ENCODE assay signal across 17 cellular contexts in the genomic region with DNA sequence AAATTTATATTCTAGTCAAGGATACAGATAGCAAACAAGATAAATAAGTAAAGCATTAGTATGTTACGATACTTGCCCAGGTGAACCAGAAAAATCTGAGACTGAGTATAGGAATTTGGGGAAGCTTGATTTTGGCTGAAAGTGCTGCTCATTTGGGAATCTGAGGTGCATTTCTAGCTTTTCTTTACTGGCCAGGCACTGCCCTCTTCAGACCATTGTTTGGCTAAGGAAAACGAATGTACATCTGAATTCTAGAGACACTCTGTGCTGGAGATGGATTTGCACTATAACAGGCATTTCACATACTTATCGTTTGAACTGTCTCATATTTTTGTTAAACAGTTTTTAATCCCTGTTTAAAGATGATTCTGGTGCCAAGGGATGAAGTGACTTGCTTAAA. TPM values are rescaled to one million over a fixed set of nuclear protein-coding genes. Genes with fewer than 3 reads are reported as not detected.
A peak's percentile ranks its signal among the peaks of the same experiment; 100 is the strongest.
DNase-seq lines count a peak whose midpoint lies in the region; ATAC-seq, FAIRE-seq and TF ChIP-seq lines count a peak whose summit lies in the region.
"Had no signal": no experiment of that assay in that cellular context is flagged by ENCODE, and none has a peak within 500 bp of the region (broad histone marks: within the 10 kb centered on the region; RNA-seq: fewer than 3 reads in every experiment).

No MANE protein-coding gene starts in this region.

- peak overlapping the region; percentile 72 for H3K27ac Mint-ChIP-seq in activated naive CD4-positive, alpha-beta T cell treated with anti-CD3 and anti-CD28 coated beads, Interleukin-2, amount 50 U/mL, for 24 hours
- H3K27ac Mint-ChIP-seq in WTC11, result peak overlapping the region; percentile 57; the same call in 1 of the 2 replicates
- H3K27ac Mint-ChIP-seq in glutamatergic neuron (ENCODE audit: unreplicated experiment), result peak overlapping the region; percentile 33
- H3K27ac Mint-ChIP-seq in stimulated activated effector memory CD8-positive, alpha-beta T cell treated with anti-CD3 and anti-CD28 coated beads, Interleukin-12 subunit alpha, Interleukin-12 subunit beta, amount 100 ng/mL, for 72 hours, result peak overlapping the region; percentile 29
- H3K27ac Mint-ChIP-seq: activated CD8-positive, alpha-beta memory T cell treated with anti-CD3 and anti-CD28 coated beads, Interleukin-2, amount 10 ng/mL, durations not matched to agents 7 days and 5 days; activated naive CD8-positive, alpha-beta T cell treated with anti-CD3 and anti-CD28 coated beads, Interleukin-2, amount 10 ng/mL, durations not matched to agents 7 days and 5 days had no signal

- no peak overlapping the region for H3K4me3 Mint-ChIP-seq in activated naive CD4-positive, alpha-beta T cell treated with anti-CD3 and anti-CD28 coated beads, Interleukin-2, amount 50 U/mL, for 24 hours
- H3K4me3 Mint-ChIP-seq in WTC11, result no peak overlapping the region
- H3K4me3 Mint-ChIP-seq in glutamatergic neuron (ENCODE audit: unreplicated experiment), result no peak overlapping the region
- no peak overlapping the region for H3K4me3 Mint-ChIP-seq in stimulated activated effector memory CD8-positive, alpha-beta T cell treated with anti-CD3 and anti-CD28 coated beads, Interleukin-12 subunit alpha, Interleukin-12 subunit beta, amount 100 ng/mL, for 72 hours
- H3K4me3 Mint-ChIP-seq: activated CD8-positive, alpha-beta memory T cell treated with anti-CD3 and anti-CD28 coated beads, Interleukin-2, amount 10 ng/mL, durations not matched to agents 7 days and 5 days; activated naive CD8-positive, alpha-beta T cell treated with anti-CD3 and anti-CD28 coated beads, Interleukin-2, amount 10 ng/mL, durations not matched to agents 7 days and 5 days had no signal

- TF ChIP-seq CTCF in WTC11 (IDR thresholded peaks at IDR 0.05) (no peak), glutamatergic neuron (IDR thresholded peaks at IDR 0.05; ENCODE audit: partially characterized antibody, unreplicated experiment) (no peak)

- ATAC-seq in WTC11, result no peak
- no peak for ATAC-seq in stimulated activated effector memory CD8-positive, alpha-beta T cell treated with anti-CD3 and anti-CD28 coated beads, Interleukin-12 subunit alpha, Interleukin-12 subunit beta, amount 100 ng/mL, for 72 hours
- ATAC-seq: activated CD8-positive, alpha-beta memory T cell treated with anti-CD3 and anti-CD28 coated beads, Interleukin-2, amount 10 ng/mL, durations not matched to agents 7 days and 5 days; mucosa of descending colon; upper lobe of right lung had no signal

- no peak for TF ChIP-seq POLR2A in GM12892 (IDR thresholded peaks at IDR 0.05; ENCODE audit: low read depth, low read length)

- H3K4me1 Mint-ChIP-seq in activated naive CD4-positive, alpha-beta T cell treated with anti-CD3 and anti-CD28 coated beads, Interleukin-2, amount 50 U/mL, for 24 hours, result peaks cover 92% of the 10 kb centered on the region
- H3K4me1 Mint-ChIP-seq in WTC11 (peaks cover 77% of the 10 kb centered on the region), glutamatergic neuron (ENCODE audit: low read depth, unreplicated experiment) (peaks cover 49% of the 10 kb centered on the region)
- peaks cover 89% of the 10 kb centered on the region for H3K4me1 Mint-ChIP-seq in stimulated activated effector memory CD8-positive, alpha-beta T cell treated with anti-CD3 and anti-CD28 coated beads, Interleukin-12 subunit alpha, Interleukin-12 subunit beta, amount 100 ng/mL, for 72 hours

- POLR2A ChIA-PET in WTC11 (lab: Charles Lee), result interaction anchor here (1.5 kb wide), 1 partner anchor 8 kb away, joined by 4 read pairs; no protein-coding TSS in a partner anchor

- peaks cover 9% of the 10 kb centered on the region for H3K36me3 Mint-ChIP-seq in activated naive CD4-positive, alpha-beta T cell treated with anti-CD3 and anti-CD28 coated beads, Interleukin-2, amount 50 U/mL, for 24 hours
- H3K36me3 Mint-ChIP-seq in WTC11, result 0 out of 2 replicates have a peak, but pooled peaks cover 5% of the 10 kb centered on the region
- no peaks in the 10 kb centered on the region for H3K36me3 Mint-ChIP-seq in glutamatergic neuron (ENCODE audit: unreplicated experiment)
- H3K36me3 Mint-ChIP-seq in stimulated activated effector memory CD8-positive, alpha-beta T cell treated with anti-CD3 and anti-CD28 coated beads, Interleukin-12 subunit alpha, Interleukin-12 subunit beta, amount 100 ng/mL, for 72 hours, result peaks cover 75% of the 10 kb centered on the region

- CTCF ChIA-PET in WTC11 (lab: Charles Lee), result interaction anchor here (0.6 to 1.0 kb wide), 3 partner anchors 28 to 117 kb away, joined by 3 to 4 read pairs (median 3); no protein-coding TSS in a partner anchor

- FAIRE-seq in GM12892 (lab: Jason Lieb, UNC), result no peak
- FAIRE-seq: TTC549 had no signal

- H3K9me3 Mint-ChIP-seq in activated naive CD4-positive, alpha-beta T cell treated with anti-CD3 and anti-CD28 coated beads, Interleukin-2, amount 50 U/mL, for 24 hours, result peaks cover 4% of the 10 kb centered on the region
- no peaks in the 10 kb centered on the region for H3K9me3 Mint-ChIP-seq in WTC11
- H3K9me3 Mint-ChIP-seq in glutamatergic neuron (ENCODE audit: unreplicated experiment), result peaks cover 10% of the 10 kb centered on the region
- no peaks in the 10 kb centered on the region for H3K9me3 Mint-ChIP-seq in stimulated activated effector memory CD8-positive, alpha-beta T cell treated with anti-CD3 and anti-CD28 coated beads, Interleukin-12 subunit alpha, Interleukin-12 subunit beta, amount 100 ng/mL, for 72 hours
- H3K9me3 Mint-ChIP-seq: activated naive CD8-positive, alpha-beta T cell treated with anti-CD3 and anti-CD28 coated beads, Interleukin-2, amount 10 ng/mL, durations not matched to agents 7 days and 5 days had no signal

- no peaks in the 10 kb centered on the region for H3K27me3 Mint-ChIP-seq in activated naive CD4-positive, alpha-beta T cell treated with anti-CD3 and anti-CD28 coated beads, Interleukin-2, amount 50 U/mL, for 24 hours
- H3K27me3 Mint-ChIP-seq in WTC11 (ENCODE audit: low read depth) (no peaks in the 10 kb centered on the region), glutamatergic neuron (ENCODE audit: unreplicated experiment) (peaks cover 3% of the 10 kb centered on the region)
- H3K27me3 Mint-ChIP-seq: activated CD8-positive, alpha-beta memory T cell treated with anti-CD3 and anti-CD28 coated beads, Interleukin-2, amount 10 ng/mL, durations not matched to agents 7 days and 5 days; activated naive CD8-positive, alpha-beta T cell treated with anti-CD3 and anti-CD28 coated beads, Interleukin-2, amount 10 ng/mL, durations not matched to agents 7 days and 5 days had no signal

- no peak for DNase-seq in activated naive CD4-positive, alpha-beta T cell (lab: John Stamatoyannopoulos, UW)
- no peak for DNase-seq in WTC11 (ENCODE audit: low spot score)
- DNase-seq in glutamatergic neuron, result no peak
- DNase-seq in stimulated activated effector memory CD8-positive, alpha-beta T cell treated with anti-CD3 and anti-CD28 coated beads, Interleukin-12 subunit alpha, Interleukin-12 subunit beta, amount 100 ng/mL, for 72 hours (ENCODE audit: low spot score in 2 of 2), result no peak
- DNase-seq in T-helper 2 cell, result no peak
- no peak for DNase-seq in GM12892 (ENCODE audit: insufficient read length)
- DNase-seq in HK-2 (ENCODE audit: unreplicated experiment), result no peak
- DNase-seq: activated CD8-positive, alpha-beta memory T cell treated with anti-CD3 and anti-CD28 coated beads, Interleukin-2, amount 10 ng/mL, durations not matched to agents 7 days and 5 days; activated naive CD8-positive, alpha-beta T cell treated with anti-CD3 and anti-CD28 coated beads, Interleukin-2, amount 10 ng/mL, durations not matched to agents 7 days and 5 days; foreskin fibroblast; mucosa of descending colon; NCI-H187; NCI-H748 treated with DMSO at 0.1 percent for 48 hours; SHP77; upper lobe of right lung had no signal

TF ChIP-seq in WTC11, 78 proteins besides CTCF, POLR2A, EP300 and RAD21 (continues in another document):
- TF ChIP-seq, protein P1, sequence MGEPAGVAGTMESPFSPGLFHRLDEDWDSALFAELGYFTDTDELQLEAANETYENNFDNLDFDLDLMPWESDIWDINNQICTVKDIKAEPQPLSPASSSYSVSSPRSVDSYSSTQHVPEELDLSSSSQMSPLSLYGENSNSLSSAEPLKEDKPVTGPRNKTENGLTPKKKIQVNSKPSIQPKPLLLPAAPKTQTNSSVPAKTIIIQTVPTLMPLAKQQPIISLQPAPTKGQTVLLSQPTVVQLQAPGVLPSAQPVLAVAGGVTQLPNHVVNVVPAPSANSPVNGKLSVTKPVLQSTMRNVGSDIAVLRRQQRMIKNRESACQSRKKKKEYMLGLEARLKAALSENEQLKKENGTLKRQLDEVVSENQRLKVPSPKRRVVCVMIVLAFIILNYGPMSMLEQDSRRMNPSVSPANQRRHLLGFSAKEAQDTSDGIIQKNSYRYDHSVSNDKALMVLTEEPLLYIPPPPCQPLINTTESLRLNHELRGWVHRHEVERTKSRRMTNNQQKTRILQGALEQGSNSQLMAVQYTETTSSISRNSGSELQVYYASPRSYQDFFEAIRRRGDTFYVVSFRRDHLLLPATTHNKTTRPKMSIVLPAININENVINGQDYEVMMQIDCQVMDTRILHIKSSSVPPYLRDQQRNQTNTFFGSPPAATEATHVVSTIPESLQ (CRISPR knock-in tag; IDR thresholded peaks at IDR 0.05), result no peak
- no peak for TF ChIP-seq NR1H2 (CRISPR knock-in tag; IDR thresholded peaks at IDR 0.05)
- TF ChIP-seq, protein P2, sequence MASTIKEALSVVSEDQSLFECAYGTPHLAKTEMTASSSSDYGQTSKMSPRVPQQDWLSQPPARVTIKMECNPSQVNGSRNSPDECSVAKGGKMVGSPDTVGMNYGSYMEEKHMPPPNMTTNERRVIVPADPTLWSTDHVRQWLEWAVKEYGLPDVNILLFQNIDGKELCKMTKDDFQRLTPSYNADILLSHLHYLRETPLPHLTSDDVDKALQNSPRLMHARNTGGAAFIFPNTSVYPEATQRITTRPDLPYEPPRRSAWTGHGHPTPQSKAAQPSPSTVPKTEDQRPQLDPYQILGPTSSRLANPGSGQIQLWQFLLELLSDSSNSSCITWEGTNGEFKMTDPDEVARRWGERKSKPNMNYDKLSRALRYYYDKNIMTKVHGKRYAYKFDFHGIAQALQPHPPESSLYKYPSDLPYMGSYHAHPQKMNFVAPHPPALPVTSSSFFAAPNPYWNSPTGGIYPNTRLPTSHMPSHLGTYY (CRISPR knock-in tag; IDR thresholded peaks at IDR 0.05), result no peak
- TF ChIP-seq, protein P3, sequence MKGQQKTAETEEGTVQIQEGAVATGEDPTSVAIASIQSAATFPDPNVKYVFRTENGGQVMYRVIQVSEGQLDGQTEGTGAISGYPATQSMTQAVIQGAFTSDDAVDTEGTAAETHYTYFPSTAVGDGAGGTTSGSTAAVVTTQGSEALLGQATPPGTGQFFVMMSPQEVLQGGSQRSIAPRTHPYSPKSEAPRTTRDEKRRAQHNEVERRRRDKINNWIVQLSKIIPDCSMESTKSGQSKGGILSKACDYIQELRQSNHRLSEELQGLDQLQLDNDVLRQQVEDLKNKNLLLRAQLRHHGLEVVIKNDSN (CRISPR knock-in tag; IDR thresholded peaks at IDR 0.05), result no peak
- TF ChIP-seq, protein P4, sequence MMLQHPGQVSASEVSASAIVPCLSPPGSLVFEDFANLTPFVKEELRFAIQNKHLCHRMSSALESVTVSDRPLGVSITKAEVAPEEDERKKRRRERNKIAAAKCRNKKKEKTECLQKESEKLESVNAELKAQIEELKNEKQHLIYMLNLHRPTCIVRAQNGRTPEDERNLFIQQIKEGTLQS (CRISPR knock-in tag; conservative IDR thresholded peaks at IDR 0.05), result no peak

RNA-seq across cellular contexts. Expression of a gene that starts 23.4 kb away (rescaled TPM):
- total RNA-seq in WTC11 (2021), result 98.0 to 105 TPM (median 103 TPM) in 3 replicates
- total RNA-seq in glutamatergic neuron (ENCODE audit: unreplicated experiment), result 187 TPM
- 35.4 TPM for polyA plus RNA-seq in GM12892 (2012; ENCODE audit: missing spikeins)
